ENCODE assay signal across 1 cellular context in the genomic region with DNA sequence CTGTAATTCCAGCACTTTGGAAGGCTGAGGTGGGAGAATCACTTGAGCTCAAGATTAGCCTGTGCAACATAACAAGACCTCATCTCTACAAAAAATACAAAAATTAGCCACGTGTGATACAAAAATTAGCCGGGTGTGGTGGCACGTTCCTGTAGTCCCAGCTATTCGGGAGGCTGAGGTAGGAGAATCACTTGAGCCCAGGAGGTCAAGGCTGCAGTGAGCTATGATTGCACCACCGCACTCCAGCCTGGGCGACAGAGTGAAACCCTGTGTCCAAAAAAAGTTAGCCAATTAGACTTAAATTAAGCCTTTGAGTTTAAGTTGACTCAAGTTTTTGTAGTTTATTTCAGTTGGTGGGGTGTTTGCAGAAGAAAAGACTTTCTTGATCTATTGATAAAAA.
TF ChIP-seq lines count a peak whose summit lies in the region.

No MANE protein-coding gene starts in this region.

TF ChIP-seq in GM23338, 12 proteins besides CTCF, POLR2A, EP300 and RAD21 (continued from another document):
- TF ChIP-seq, protein P1, sequence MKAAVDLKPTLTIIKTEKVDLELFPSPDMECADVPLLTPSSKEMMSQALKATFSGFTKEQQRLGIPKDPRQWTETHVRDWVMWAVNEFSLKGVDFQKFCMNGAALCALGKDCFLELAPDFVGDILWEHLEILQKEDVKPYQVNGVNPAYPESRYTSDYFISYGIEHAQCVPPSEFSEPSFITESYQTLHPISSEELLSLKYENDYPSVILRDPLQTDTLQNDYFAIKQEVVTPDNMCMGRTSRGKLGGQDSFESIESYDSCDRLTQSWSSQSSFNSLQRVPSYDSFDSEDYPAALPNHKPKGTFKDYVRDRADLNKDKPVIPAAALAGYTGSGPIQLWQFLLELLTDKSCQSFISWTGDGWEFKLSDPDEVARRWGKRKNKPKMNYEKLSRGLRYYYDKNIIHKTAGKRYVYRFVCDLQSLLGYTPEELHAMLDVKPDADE (IDR thresholded peaks at IDR 0.05), result no peak
